Comparison of ENCODE assay signal across 9 cellular contexts in the genomic region with DNA sequence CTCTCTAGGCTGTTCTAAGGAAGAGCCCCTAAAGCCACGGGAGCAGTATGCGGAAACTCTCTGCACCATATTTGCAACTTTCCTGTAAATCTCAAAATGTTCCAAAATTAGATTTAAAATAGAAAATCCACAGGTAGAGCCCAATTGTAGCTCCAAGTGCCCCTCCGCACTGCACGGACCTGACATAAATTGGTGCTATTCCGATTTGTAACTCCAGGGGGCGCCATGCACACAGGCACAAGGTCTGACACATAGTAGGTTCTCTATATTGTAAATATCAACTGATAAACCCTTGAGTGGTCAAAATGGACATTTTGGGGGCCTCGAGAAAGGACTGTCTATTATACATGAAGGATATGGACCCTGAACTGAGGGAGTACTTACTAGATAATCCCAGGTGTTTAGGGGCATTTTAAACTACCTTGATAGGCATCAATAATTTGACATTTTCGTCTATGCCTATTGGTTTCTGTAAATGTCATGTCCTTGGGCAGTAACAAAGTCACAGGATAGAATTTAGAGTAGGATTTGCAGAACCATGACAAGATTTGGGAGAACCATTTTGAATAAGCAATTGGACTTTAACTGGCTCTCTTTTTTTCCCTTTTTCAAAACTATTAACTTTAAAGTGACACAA. TPM values are rescaled to one million over a fixed set of nuclear protein-coding genes. Genes with fewer than 3 reads are reported as not detected.
DNase-seq lines count a peak whose midpoint lies in the region; ATAC-seq and TF ChIP-seq lines count a peak whose summit lies in the region.
"Had no signal": no experiment of that assay in that cellular context is flagged by ENCODE, and none has a peak within 500 bp of the region (broad histone marks: within the 10 kb centered on the region; RNA-seq: fewer than 3 reads in every experiment).

No MANE protein-coding gene starts in this region.

- TF ChIP-seq CTCF in GM06990 (IDR thresholded peaks at IDR 0.05; ENCODE audit: insufficient read depth, low read length, poor library complexity, severe bottlenecking) (peak; percentile 86), fibroblast of villous mesenchyme (IDR thresholded peaks at IDR 0.05; ENCODE audit: insufficient read depth, low read depth, low read length) (peak; percentile 78), spleen (IDR thresholded peaks at IDR 0.05 in 8 of 11, conservative IDR thresholded peaks at IDR 0.05 in 3 of 11) (peak; percentile 36 to 83 (median 68))

- DNase-seq in GM06990 (ENCODE audit: extremely low read depth, insufficient read length) (no peak), NCI-H748 (lab: John Stamatoyannopoulos, UW; ENCODE audit: unreplicated experiment) (peak; percentile 4), fibroblast of villous mesenchyme (ENCODE audit: low read depth) (peak; percentile 12), spleen (no peak), H4 (ENCODE audit: low spot score) (no peak)
- peak; percentile 41 for DNase-seq in activated T-cell treated with anti-CD3 and anti-CD28 coated beads, Interleukin-2, amount 50 U/mL, for 1 hour

- intact Hi-C loops in spleen (cut with DNase I; ENCODE audit: low total_unique reads) = loop anchor here (5.0 kb wide), 1 partner anchor 579 kb away; a partner anchor contains a TSS

- no peak overlapping the region for H3K27ac ChIP-seq in spleen

- no peaks in the 10 kb centered on the region for H3K9me3 ChIP-seq in spleen

- H3K36me3 ChIP-seq in GM06990 (ENCODE audit: control insufficient read depth, insufficient read depth, low read length) = no peaks in the 10 kb centered on the region
- no peaks in the 10 kb centered on the region for H3K36me3 ChIP-seq in spleen

- no peaks in the 10 kb centered on the region for H3K4me1 ChIP-seq in spleen

- ATAC-seq in HG03108 (IDR thresholded peaks at IDR 0.05; ENCODE audit: unreplicated experiment) (no peak), HG03139 (IDR thresholded peaks at IDR 0.05; ENCODE audit: unreplicated experiment) (no peak)

- H3K4me3 ChIP-seq in GM06990 (replicated peaks; ENCODE audit: low read depth, low read length) (no peak overlapping the region), fibroblast of villous mesenchyme (ENCODE audit: low read depth, low read length) (no peak overlapping the region), spleen (no peak overlapping the region)

- WGBS in spleen, 5 donors = 9 to 11% (median 10%) methylated on average over 8 of the region's 8 CpGs

- no peak for TF ChIP-seq POLR2A in spleen (IDR thresholded peaks at IDR 0.05)

- H3K27me3 ChIP-seq in GM06990 (replicated peaks; ENCODE audit: control insufficient read depth, insufficient read depth, low read length) (peaks cover 5% of the 10 kb centered on the region), spleen (replicated peaks in 1 of 7) (peaks cover 0 to 38% (median 4%) of the 10 kb centered on the region in 7 donors)

RNA-seq across cellular contexts. Expression of a gene that starts 36.6 kb away (rescaled TPM):
- total RNA-seq in fibroblast of villous mesenchyme = under 0.01 TPM in 1 of 2 replicates, not detected in the other
- under 1 TPM; 0.09 to 0.79 (median 0.28) TPM for total RNA-seq in spleen
- under 1 TPM; 0.09 to 0.22 (median 0.17) TPM for polyA plus RNA-seq in spleen
- 0.17 and 0.27 TPM in 2 replicates for total RNA-seq in H4 (2014; rRNA removed; shearing (Covaris generic))
- total RNA-seq: T-helper 2 cell treated with Interferon-gamma antibody and Interleukin-4, amounts not matched to agents 100 ng/mL and 5 ng/mL, for 36 hours had no signal

Comparison
In these comparisons a context has a peak if more than half of its experiments do, and no peak if none do; other contexts are left out.
1. DNase-seq: peak in NCI-H748 (single experiment), activated T-cell treated with anti-CD3 and anti-CD28 coated beads, Interleukin-2, amount 50 U/mL, for 1 hour (single experiment) and fibroblast of villous mesenchyme (single experiment); none in GM06990 (single experiment), spleen (single experiment) and H4 (single experiment).
2. Peak in every context shown above with its lines, with median percentiles within 50 percentile points of each other: CTCF ChIP-seq.